ENCODE assay signal across 8 cellular contexts in the genomic region with DNA sequence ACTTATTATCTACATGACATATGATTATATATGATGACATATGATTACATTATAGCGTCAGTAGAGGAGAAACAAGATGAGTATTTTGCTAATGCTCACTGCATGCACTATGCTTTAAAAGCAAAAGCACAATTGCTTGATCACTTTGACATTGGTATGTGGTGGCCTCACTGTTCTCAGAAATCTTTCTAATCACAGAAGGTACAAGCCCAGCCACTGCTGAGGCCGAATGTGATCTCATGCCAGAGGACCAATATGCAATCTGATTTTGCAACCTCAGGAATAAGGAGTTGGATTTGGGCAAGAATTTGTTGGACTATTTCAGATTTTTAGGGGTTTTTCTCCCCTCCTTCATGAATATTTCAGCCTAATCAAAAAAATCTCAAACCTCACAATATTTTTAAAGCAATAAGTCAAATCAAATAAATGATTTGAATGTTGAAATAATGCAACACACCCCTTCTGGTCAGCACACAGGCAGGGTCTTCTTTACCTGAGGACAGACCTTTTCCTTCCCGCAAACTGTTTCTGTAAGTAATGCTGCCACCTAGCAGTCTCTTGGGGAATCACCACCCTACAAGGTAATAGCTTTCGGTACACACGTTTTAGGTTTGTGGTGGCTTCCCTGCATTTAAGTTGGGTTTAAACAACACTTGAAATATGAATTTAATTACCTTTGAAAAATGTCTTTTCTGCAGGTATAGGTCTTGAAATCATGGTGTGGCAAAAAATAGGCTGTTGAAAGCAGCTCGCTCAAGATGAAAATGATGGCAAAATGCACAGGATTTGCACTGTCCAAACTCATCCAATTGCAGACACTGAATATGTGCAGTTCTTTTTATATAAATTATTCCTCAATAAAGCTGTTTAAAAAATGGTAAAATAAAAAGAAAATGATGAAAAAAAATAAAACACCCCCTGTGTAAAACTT.
A peak's percentile ranks its signal among the peaks of the same experiment; 100 is the strongest.
DNase-seq lines count a peak whose midpoint lies in the region; ATAC-seq and TF ChIP-seq lines count a peak whose summit lies in the region.

No MANE protein-coding gene starts in this region.

- H3K79me2 ChIP-seq in DOHH2 (ENCODE audit: control insufficient read depth, low read length) = no peaks in the 10 kb centered on the region

- no peak overlapping the region for H3K4me2 ChIP-seq in DOHH2 (ENCODE audit: low read length)

- H3K4me1 Mint-ChIP-seq in effector memory CD8-positive, alpha-beta T cell (ENCODE audit: low read depth in 2 of 2) = peaks cover 1 to 6% of the 10 kb centered on the region in 2 donors
- H3K4me1 Mint-ChIP-seq in nephron progenitor cell = no peaks in the 10 kb centered on the region
- H3K4me1 Mint-ChIP-seq in T-helper 2 cell treated with Interferon-gamma antibody and Interleukin-4, amounts not matched to agents 5 μg/mL and 100 μg/mL, for 36 hours (ENCODE audit: low read depth) = peaks cover 8% of the 10 kb centered on the region

- no peak overlapping the region for H3K27ac Mint-ChIP-seq in effector memory CD8-positive, alpha-beta T cell
- no peak overlapping the region for H3K27ac Mint-ChIP-seq in nephron progenitor cell
- H3K27ac Mint-ChIP-seq in T-helper 2 cell treated with Interferon-gamma antibody and Interleukin-4, amounts not matched to agents 5 μg/mL and 100 μg/mL, for 36 hours = no peak overlapping the region

- no peaks in the 10 kb centered on the region for H3K9me3 ChIP-seq in DOHH2 (ENCODE audit: control insufficient read depth, insufficient read depth, low read length)

- H3K27me3 Mint-ChIP-seq in effector memory CD8-positive, alpha-beta T cell = peaks cover 8 to 21% of the 10 kb centered on the region in 2 donors
- H3K27me3 Mint-ChIP-seq in nephron progenitor cell (ENCODE audit: low read depth, poor library complexity) = peaks cover 7% of the 10 kb centered on the region
- H3K27me3 Mint-ChIP-seq in T-helper 2 cell treated with Interferon-gamma antibody and Interleukin-4, amounts not matched to agents 5 μg/mL and 100 μg/mL, for 36 hours (ENCODE audit: low read depth) = peaks cover 10% of the 10 kb centered on the region

- H3K36me3 ChIP-seq in DOHH2 (ENCODE audit: control insufficient read depth, low read length) = no peaks in the 10 kb centered on the region

- H3K36me3 Mint-ChIP-seq in effector memory CD8-positive, alpha-beta T cell (ENCODE audit: insufficient read depth) = peaks cover 3% of the 10 kb centered on the region
- H3K36me3 Mint-ChIP-seq in nephron progenitor cell (ENCODE audit: low read depth) = no peaks in the 10 kb centered on the region
- no peaks in the 10 kb centered on the region for H3K36me3 Mint-ChIP-seq in T-helper 2 cell treated with Interferon-gamma antibody and Interleukin-4, amounts not matched to agents 5 μg/mL and 100 μg/mL, for 36 hours (ENCODE audit: low read depth)

- TF ChIP-seq CTCF in DOHH2 (IDR thresholded peaks at IDR 0.05; ENCODE audit: low read depth, low read length, poor library complexity, severe bottlenecking) (peak; percentile 83), nephron progenitor cell (IDR thresholded peaks at IDR 0.05) (peak; percentile 79)

- in situ Hi-C loops in ACHN (cut with HindIII; ENCODE audit: low pct_ligation_motif_present, low pct_unique_long_range_greater_than_20kb, low sequenced_read_pairs) = no loop called here

- H4K20me1 ChIP-seq in DOHH2 (ENCODE audit: control insufficient read depth, insufficient read depth, low read depth, low read length) = no peaks in the 10 kb centered on the region

- no peaks in the 10 kb centered on the region for H3K9me3 Mint-ChIP-seq in effector memory CD8-positive, alpha-beta T cell
- no peaks in the 10 kb centered on the region for H3K9me3 Mint-ChIP-seq in nephron progenitor cell
- no peaks in the 10 kb centered on the region for H3K9me3 Mint-ChIP-seq in T-helper 2 cell treated with Interferon-gamma antibody and Interleukin-4, amounts not matched to agents 5 μg/mL and 100 μg/mL, for 36 hours

- no peak overlapping the region for H3K4me3 ChIP-seq in DOHH2 (ENCODE audit: low read length)

- no peaks in the 10 kb centered on the region for H3K9me2 ChIP-seq in DOHH2 (replicated peaks; ENCODE audit: control insufficient read depth, low read length)

- H3F3A ChIP-seq in DOHH2 (ENCODE audit: control insufficient read depth, insufficient read depth) = no peaks in the 10 kb centered on the region

- no peak overlapping the region for H3K4me3 Mint-ChIP-seq in effector memory CD8-positive, alpha-beta T cell
- H3K4me3 Mint-ChIP-seq in nephron progenitor cell = no peak overlapping the region
- no peak overlapping the region for H3K4me3 Mint-ChIP-seq in T-helper 2 cell treated with Interferon-gamma antibody and Interleukin-4, amounts not matched to agents 5 μg/mL and 100 μg/mL, for 36 hours

- H3K27ac ChIP-seq in DOHH2 (ENCODE audit: low read depth, low read length) = no peak overlapping the region

- peak; percentile 43 for DNase-seq in ACHN
- DNase-seq in RPMI8226 = peak; percentile 26
- DNase-seq in effector memory CD8-positive, alpha-beta T cell = peak in 2 of 3 experiments; percentile 10 to 35
- peak; percentile 31 for DNase-seq in nephron progenitor cell
- DNase-seq in T-helper 2 cell treated with Interferon-gamma antibody and Interleukin-4, amounts not matched to agents 5 μg/mL and 100 μg/mL, for 36 hours (ENCODE audit: low spot score) = no peak

- ATAC-seq in HG03342 (IDR thresholded peaks at IDR 0.05; ENCODE audit: unreplicated experiment) (peak; percentile 61), GM19023 (IDR thresholded peaks at IDR 0.05; ENCODE audit: unreplicated experiment) (no peak)
- ATAC-seq in effector memory CD8-positive, alpha-beta T cell (replicated peaks) = peak; percentile 51

- peaks cover 19% of the 10 kb centered on the region for H3K27me3 ChIP-seq in DOHH2 (ENCODE audit: control insufficient read depth, low read length)

- no peaks in the 10 kb centered on the region for H3K4me1 ChIP-seq in DOHH2 (ENCODE audit: control insufficient read depth, low read length)
